Comparison of ENCODE assay signal across 8 cellular contexts in genomic region chr17:38415250-38416194, GRCh38. TPM values are rescaled to one million over a fixed set of nuclear protein-coding genes. Genes with fewer than 3 reads are reported as not detected.
A peak's percentile ranks its signal among the peaks of the same experiment; 100 is the strongest.
DNase-seq lines count a peak whose midpoint lies in the region; ATAC-seq, FAIRE-seq and TF ChIP-seq lines count a peak whose summit lies in the region.

No MANE protein-coding gene starts in this region.

- H3K9me3 ChIP-seq in heart right ventricle (no peaks in the 10 kb centered on the region), smooth muscle cell (replicated peaks; ENCODE audit: low read depth) (no peaks in the 10 kb centered on the region), small intestine (ENCODE audit: control insufficient read depth, low read depth) (no peaks in the 10 kb centered on the region)

- peak overlapping the region; percentile 60 for H3K9ac ChIP-seq in smooth muscle cell (ENCODE audit: low read depth)

- H3K79me2 ChIP-seq in smooth muscle cell (ENCODE audit: low read depth) = no peaks in the 10 kb centered on the region

- H3F3A ChIP-seq in smooth muscle cell (ENCODE audit: low read depth) = no peaks in the 10 kb centered on the region

- peaks cover 18% of the 10 kb centered on the region for H3K4me1 Mint-ChIP-seq in CD14-positive monocyte

- H3K4me2 ChIP-seq in smooth muscle cell = peak overlapping the region; percentile 95

- H3K4me3 Mint-ChIP-seq in CD14-positive monocyte = peak overlapping the region in 1 of 2 donors; percentile 62

- intact Hi-C loops in heart right ventricle (cut with DNase I) = loop anchor here in 6 of 10 donors (1.0 to 10.0 kb wide), 6 partner anchors 61 to 249 kb away; partner anchors contain the start of gene GPR179 (in 1 of the 6)
- intact Hi-C loops in cardiac septum (cut with DNase I) = no loop called here
- intact Hi-C loops in CD14-positive monocyte (cut with micrococcal nuclease) = no loop called here

- DNase-seq in heart right ventricle (no peak), cardiac septum (ENCODE audit: low spot score) (no peak), NCI-H146 treated with DMSO at 0.1 percent for 48 hours (lab: John Stamatoyannopoulos, UW; ENCODE audit: unreplicated experiment) (peak; percentile 90), SKM-1 treated with dmso at 0.1 percent for 144 hours (lab: John Stamatoyannopoulos, UW; ENCODE audit: unreplicated experiment) (peak; percentile 55), fibroblast of peridontal ligament (ENCODE audit: extremely low read depth) (peak; percentile 55), smooth muscle cell (lab: John Stamatoyannopoulos, UW; ENCODE audit: unreplicated experiment) (no peak), CD14-positive monocyte (ENCODE audit: low spot score) (no peak), small intestine (no peak)

- 31 to 35% methylated on average over 22 of the region's 22 CpGs for WGBS in heart right ventricle, 2 donors
- WGBS in smooth muscle cell (ENCODE audit: low lambda C conversion rate) = 31% methylated on average over 22 of the region's 22 CpGs
- WGBS in small intestine, 3 donors = 14 to 29% (median 16%) methylated on average over 19 to 22 of the region's 22 CpGs

- H3K36me3 ChIP-seq in heart right ventricle (no peaks in the 10 kb centered on the region), smooth muscle cell (ENCODE audit: low read depth) (no peaks in the 10 kb centered on the region), small intestine (ENCODE audit: control insufficient read depth in 2 of 2, insufficient read depth in 2 of 2, low read length in 2 of 2) (no peaks in the 10 kb centered on the region)

- ATAC-seq in heart right ventricle = peak in 6 of 8 donors; percentile 19 to 50 (median 48)

- no peak for FAIRE-seq in small intestine (lab: Jason Lieb, UNC)

- H4K20me1 ChIP-seq in smooth muscle cell (ENCODE audit: low read depth) = no peaks in the 10 kb centered on the region

- peaks cover 0 to 4% (median 1%) of the 10 kb centered on the region in 7 donors for H3K9me3 Mint-ChIP-seq in CD14-positive monocyte

- peak overlapping the region; percentile 97 for H2AFZ ChIP-seq in smooth muscle cell (ENCODE audit: low read depth)

- TF ChIP-seq CTCF in heart right ventricle (IDR thresholded peaks at IDR 0.05) (no peak), smooth muscle cell (IDR thresholded peaks at IDR 0.05; ENCODE audit: borderline replicate concordance, insufficient read depth, poor library complexity, severe bottlenecking) (no peak), CD14-positive monocyte (IDR thresholded peaks at IDR 0.05) (no peak)

- H3K27me3 ChIP-seq in heart right ventricle (peaks cover 0 to 46% (median 23%) of the 10 kb centered on the region in 7 donors), smooth muscle cell (ENCODE audit: low read depth) (peaks cover 20% of the 10 kb centered on the region), small intestine (ENCODE audit: control insufficient read depth in 2 of 2, insufficient read depth in 2 of 2, low read length in 2 of 2) (peaks cover 2 to 22% of the 10 kb centered on the region in 2 donors)

- H3K36me3 Mint-ChIP-seq in CD14-positive monocyte = peaks cover 0 to 2% of the 10 kb centered on the region in 2 donors

- H3K27ac ChIP-seq in heart right ventricle (no peak overlapping the region), smooth muscle cell (ENCODE audit: low read depth) (peak overlapping the region; percentile 28), small intestine (ENCODE audit: low read depth in 1 of 2, low read length in 1 of 2) (peak overlapping the region in 1 of 2 donors; percentile 29)

- peak overlapping the region in 2 of 7 donors; percentile 35 to 41 for H3K27ac Mint-ChIP-seq in CD14-positive monocyte

- H3K4me1 ChIP-seq in heart right ventricle (peaks cover 4 to 30% (median 15%) of the 10 kb centered on the region in 9 donors), smooth muscle cell (ENCODE audit: low read depth) (peaks cover 21% of the 10 kb centered on the region), small intestine (ENCODE audit: control insufficient read depth in 2 of 2, insufficient read depth in 1 of 2, low read depth in 1 of 2, low read length in 1 of 2) (no peaks in the 10 kb centered on the region)

- H3K27me3 Mint-ChIP-seq in CD14-positive monocyte (ENCODE audit: low read depth in 3 of 3) = peaks cover 26 to 39% (median 29%) of the 10 kb centered on the region in 3 donors

- peak overlapping the region in 5 of 10 donors; percentile 0 to 15 (median 10) for H3K4me3 ChIP-seq in heart right ventricle
- peak overlapping the region; percentile 43 for H3K4me3 ChIP-seq in smooth muscle cell
- no peak overlapping the region for H3K4me3 ChIP-seq in small intestine (ENCODE audit: low read depth in 1 of 2, low read length in 2 of 2)

RNA-seq across cellular contexts. Expression of gene ARHGAP23, which starts 12.7 kb away (rescaled TPM):
- total RNA-seq in heart right ventricle (10 to 100 TPM; 48.3 to 78.4 (median 68.0) TPM), cardiac septum (96.8 TPM), smooth muscle cell (18.1 and 34.0 TPM in 2 replicates)
- polyA plus RNA-seq in heart right ventricle (10 to 100 TPM; 31.5 to 33.2 TPM), smooth muscle cell (24.9 and 30.0 TPM in 2 replicates), CD14-positive monocyte (under 1 TPM; 0.03 to 0.09 TPM), small intestine (10 to 100 TPM in 1 of 3 donors, 1 to 10 TPM in 1, under 1 TPM in 1; 0.89 to 10.4 (median 1.1) TPM)

Comparison
In these comparisons a context has a peak if more than half of its experiments do, and no peak if none do; other contexts are left out.
1. intact Hi-C loops: an anchor here in heart right ventricle (1.0 to 10.0 kb wide); none called in cardiac septum and CD14-positive monocyte.
2. DNase-seq: peak in NCI-H146 treated with DMSO at 0.1 percent for 48 hours (single experiment), SKM-1 treated with dmso at 0.1 percent for 144 hours (single experiment) and fibroblast of peridontal ligament (single experiment); none in heart right ventricle (0 of 2), cardiac septum (single experiment), smooth muscle cell (single experiment), CD14-positive monocyte (single experiment) and small intestine (single experiment).